Comparison of ENCODE assay signal across 13 cellular contexts in genomic region chr9:94086961-94087360, GRCh38. TPM values are rescaled to one million over a fixed set of nuclear protein-coding genes. Genes with fewer than 3 reads are reported as not detected.
DNase-seq lines count a peak whose midpoint lies in the region; ATAC-seq, FAIRE-seq and TF ChIP-seq lines count a peak whose summit lies in the region.
"Had no signal": no experiment of that assay in that cellular context is flagged by ENCODE, and none has a peak within 500 bp of the region (broad histone marks: within the 10 kb centered on the region; RNA-seq: fewer than 3 reads in every experiment).

No MANE protein-coding gene starts in this region.

- 0 to 4% methylated on average over 1 of the region's 1 CpG for WGBS in GM23248 (ENCODE audit: low coverage in 1 of 2, low lambda C conversion rate in 2 of 2, missing lambda C conversion rate in 2 of 2), 2 experiments
- WGBS in right lobe of liver (ENCODE audit: insufficient coverage, low coverage, low lambda C conversion rate, missing lambda C conversion rate) = 78% methylated on average over 1 of the region's 1 CpG

- TF ChIP-seq POLR2A in right lobe of liver (IDR thresholded peaks at IDR 0.05) = no peak

- no peak overlapping the region for H2AFZ ChIP-seq in GM23248

- peak overlapping the region; percentile 56 for H3K27ac ChIP-seq in GM23248
- H3K27ac ChIP-seq in right lobe of liver = no peak overlapping the region

- H3K9me3 ChIP-seq in GM23248 (ENCODE audit: low read depth) = no peaks in the 10 kb centered on the region
- no peaks in the 10 kb centered on the region for H3K9me3 ChIP-seq in adipocyte (ENCODE audit: control insufficient read depth, low read length)
- no peaks in the 10 kb centered on the region for H3K9me3 ChIP-seq in right lobe of liver

- no peaks in the 10 kb centered on the region for H3K79me2 ChIP-seq in GM23248 (ENCODE audit: insufficient read depth)

- H3K4me3 Mint-ChIP-seq in nephron = peak overlapping the region in 1 of 3 experiments; percentile 11
- H3K4me3 Mint-ChIP-seq: CD14-positive monocyte had no signal

- in situ Hi-C loops in GM23248 (cut with MboI) = no loop called here

- H3K36me3 Mint-ChIP-seq in nephron (ENCODE audit: low read depth) = peaks cover 15% of the 10 kb centered on the region

- H3F3A ChIP-seq in GM23248 (ENCODE audit: insufficient read depth) = peaks cover 25% of the 10 kb centered on the region

- H3K9ac ChIP-seq in GM23248 = no peak overlapping the region
- H3K9ac ChIP-seq in adipocyte (ENCODE audit: low read length) = no peak overlapping the region

- H3K36me3 ChIP-seq in GM23248 (ENCODE audit: low read depth) (no peaks in the 10 kb centered on the region), adipocyte (ENCODE audit: control insufficient read depth, insufficient read depth, low read length, severe bottlenecking) (peaks cover 3% of the 10 kb centered on the region), right lobe of liver (no peaks in the 10 kb centered on the region)

- H3K4me2 ChIP-seq in GM23248 (ENCODE audit: unreplicated experiment) = peak overlapping the region; percentile 16

- no peaks in the 10 kb centered on the region for H4K20me1 ChIP-seq in GM23248 (ENCODE audit: insufficient read depth)

- no peak overlapping the region for H3K4me3 ChIP-seq in GM23248
- no peak overlapping the region for H3K4me3 ChIP-seq in adipocyte (ENCODE audit: low read length)
- no peak overlapping the region for H3K4me3 ChIP-seq in fibroblast of mammary gland (ENCODE audit: control insufficient read depth, low read depth, low read length)
- no peak overlapping the region for H3K4me3 ChIP-seq in right lobe of liver

- DNase-seq in GM23248 = no peak
- peak; percentile 47 for DNase-seq in adipocyte (ENCODE audit: low read depth)
- DNase-seq in fibroblast of mammary gland (ENCODE audit: low read depth) = peak; percentile 69
- no peak for DNase-seq in HTR-8/SVneo (ENCODE audit: insufficient read length, low spot score)
- no peak for DNase-seq in stimulated activated CD4-positive, alpha-beta T cell treated with anti-CD3 and anti-CD28 coated beads, Interleukin-2, amount 100 ng/mL, for 48 hours
- no peak for DNase-seq in right lobe of liver
- DNase-seq: DMS79 treated with DMSO at 0.1 percent for 48 hours, GOT3, KBM-7 had no signal

- peaks cover 21% of the 10 kb centered on the region for H3K4me1 ChIP-seq in GM23248 (ENCODE audit: insufficient read depth)
- peaks cover 13% of the 10 kb centered on the region for H3K4me1 ChIP-seq in adipocyte (ENCODE audit: control insufficient read depth, insufficient read depth, low read length)
- no peaks in the 10 kb centered on the region for H3K4me1 ChIP-seq in right lobe of liver

- no peak for ATAC-seq in right lobe of liver
- ATAC-seq: HepG2, Panc1 had no signal

- TF ChIP-seq CTCF in fibroblast of mammary gland (conservative IDR thresholded peaks at IDR 0.05; ENCODE audit: control insufficient read depth, insufficient read depth, low read depth, low read length) (no peak), nephron (IDR thresholded peaks at IDR 0.05; ENCODE audit: unreplicated experiment in 3 of 3) (no peak), right lobe of liver (IDR thresholded peaks at IDR 0.05) (no peak)

- intact Hi-C loops in right lobe of liver (cut with DNase I) = no loop called here

- FAIRE-seq in HTR-8/SVneo (lab: Jason Lieb, UNC) = no peak
- FAIRE-seq: HepG2 had no signal

- H3K9me2 ChIP-seq in GM23248 (ENCODE audit: insufficient read depth) = no peaks in the 10 kb centered on the region

- peak overlapping the region; percentile 39 to 78 (median 60) for H3K27ac Mint-ChIP-seq in nephron
- H3K27ac Mint-ChIP-seq: CD14-positive monocyte had no signal

- peaks cover 42% of the 10 kb centered on the region for H3K4me1 Mint-ChIP-seq in nephron
- H3K4me1 Mint-ChIP-seq: CD14-positive monocyte had no signal

- no peaks in the 10 kb centered on the region for H3K27me3 Mint-ChIP-seq in nephron (ENCODE audit: low read depth)

- H3K27me3 ChIP-seq in GM23248 (replicated peaks; ENCODE audit: insufficient read depth) = no peaks in the 10 kb centered on the region
- H3K27me3 ChIP-seq in adipocyte (replicated peaks; ENCODE audit: control insufficient read depth, insufficient read depth, low read length) = no peaks in the 10 kb centered on the region
- H3K27me3 ChIP-seq in right lobe of liver = no peaks in the 10 kb centered on the region

- H3K9me3 Mint-ChIP-seq in nephron = no peaks in the 10 kb centered on the region

RNA-seq across cellular contexts. Expression of gene PTPDC1, which starts 2.7 kb away (rescaled TPM):
- total RNA-seq in GM23248 (2014; rRNA removed; shearing (Covaris generic)) = 6.1 and 11.4 TPM in 2 replicates
- polyA plus RNA-seq in GM23248 (2016; fragmentation: Nextera tagmentation; extraction: Ambion mirVana) = 4.4 and 4.5 TPM in 2 replicates
- 1 to 10 TPM in 5 of 6 experiments, under 1 TPM in 1; 0.86 to 3.3 (median 1.8) TPM for total RNA-seq in right lobe of liver

Comparison
In these comparisons a context has a peak if more than half of its experiments do, and no peak if none do; other contexts are left out.
1. DNase-seq: peak in adipocyte (single experiment) and fibroblast of mammary gland (single experiment); none in GM23248 (single experiment), HTR-8/SVneo (single experiment), stimulated activated CD4-positive, alpha-beta T cell treated with anti-CD3 and anti-CD28 coated beads, Interleukin-2, amount 100 ng/mL, for 48 hours (0 of 2) and right lobe of liver (0 of 3).